28 cellular contexts compared by ENCODE assay signal in the genomic region with DNA sequence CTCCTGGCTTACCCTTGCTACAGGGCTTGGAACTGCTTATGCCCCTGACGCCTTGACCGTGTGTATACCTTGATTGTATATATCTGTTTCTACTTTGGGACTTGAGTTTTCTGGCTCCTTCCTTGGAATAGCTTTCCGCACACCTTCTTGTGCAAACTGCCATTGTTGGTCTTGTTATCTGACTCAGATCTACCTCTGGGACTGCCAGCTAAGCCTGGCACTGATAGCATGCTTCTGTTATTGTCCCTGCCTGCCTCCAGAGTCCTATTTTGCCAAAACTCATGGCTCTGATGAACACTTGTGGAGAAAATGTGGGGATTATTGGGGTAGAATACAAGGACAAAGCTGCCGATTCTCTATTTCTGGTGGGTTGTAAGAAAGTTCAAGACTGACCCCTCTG. TPM values are rescaled to one million over a fixed set of nuclear protein-coding genes. Genes with fewer than 3 reads are reported as not detected.
DNase-seq lines count a peak whose midpoint lies in the region; ATAC-seq and TF ChIP-seq lines count a peak whose summit lies in the region.
"Had no signal": no experiment of that assay in that cellular context is flagged by ENCODE, and none has a peak within 500 bp of the region (broad histone marks: within the 10 kb centered on the region; RNA-seq: fewer than 3 reads in every experiment).

No MANE protein-coding gene starts in this region.

- dilution Hi-C loops in mammary epithelial cell (cut with HindIII; ENCODE audit: low sequenced_read_pairs), result loop anchor here (5.0 kb wide), 1 partner anchor 68 kb away; no protein-coding TSS in a partner anchor

- 4% methylated on average over 4 of the region's 4 CpGs for WGBS in mammary epithelial cell (ENCODE audit: low coverage, missing lambda C conversion rate)
- 61% methylated on average over 4 of the region's 4 CpGs for WGBS in prostate gland

- in situ Hi-C loops in mammary epithelial cell (cut with MboI; ENCODE audit: low sequenced_read_pairs in 2 of 2), result loop anchor here (5.0 to 25.0 kb wide), 2 partner anchors 63 to 377 kb away; no protein-coding TSS in a partner anchor

- no peak overlapping the region for H3K9ac ChIP-seq in mammary epithelial cell (ENCODE audit: insufficient read depth, low read length)

- H3K27ac ChIP-seq in breast epithelium (peak overlapping the region; percentile 80 to 85), mammary epithelial cell (ENCODE audit: insufficient read depth, low read depth, low read length) (no peak overlapping the region), prostate gland (peak overlapping the region; percentile 50 to 52)
- H3K27ac ChIP-seq: SJCRH30 had no signal

- no peaks in the 10 kb centered on the region for H4K20me1 ChIP-seq in mammary epithelial cell (ENCODE audit: insufficient read depth, low read length)

- H3K4me1 ChIP-seq in breast epithelium (peaks cover 0 to 14% of the 10 kb centered on the region in 2 donors), mammary epithelial cell (ENCODE audit: insufficient read depth, low read length) (peaks cover 13% of the 10 kb centered on the region), prostate gland (replicated peaks) (peaks cover 8% of the 10 kb centered on the region)
- H3K4me1 ChIP-seq: Caco-2, SJCRH30 had no signal

- intact Hi-C loops in breast epithelium (cut with DNase I; ENCODE audit: low total_unique reads), result no loop called here
- intact Hi-C loops in mammary epithelial cell (cut with micrococcal nuclease), result no loop called here
- intact Hi-C loops in prostate gland (cut with DNase I), result no loop called here

- peak overlapping the region in 1 of 3 donors; percentile 13 for H3K4me3 ChIP-seq in breast epithelium
- no peak overlapping the region for H3K4me3 ChIP-seq in mammary epithelial cell (replicated peaks in 1 of 3; ENCODE audit: insufficient read depth in 1 of 3, low read depth in 2 of 3, low read length in 3 of 3)
- no peak overlapping the region for H3K4me3 ChIP-seq in prostate gland
- H3K4me3 ChIP-seq: dorsolateral prefrontal cortex, lung, SJCRH30, transverse colon had no signal

- H3K79me2 ChIP-seq in mammary epithelial cell (ENCODE audit: insufficient read depth, low read length), result no peaks in the 10 kb centered on the region

- POLR2A ChIA-PET in HEK293T (lab: Yijun Ruan, JAX), result interaction anchor here (1.1 to 2.0 kb wide), 2 partner anchors 26 to 28 kb away, joined by 3 to 6 read pairs; no protein-coding TSS in a partner anchor

- no peak overlapping the region for H3K4me2 ChIP-seq in mammary epithelial cell (ENCODE audit: insufficient read depth, low read depth, low read length)

- DNase-seq in breast epithelium (ENCODE audit: low spot score in 2 of 2) (peak in 1 of 2 donors; percentile 62), mammary epithelial cell (no peak), cerebellar cortex (ENCODE audit: low spot score) (peak; percentile 75), prostate gland (ENCODE audit: low spot score) (peak; percentile 64), HEK293T (ENCODE audit: extremely low spot score) (no peak), midbrain (lab: John Stamatoyannopoulos, UW) (no peak), NCI-H1417 (lab: John Stamatoyannopoulos, UW) (no peak)
- DNase-seq: activated CD4-positive, alpha-beta T cell treated with anti-CD3 and anti-CD28 coated beads for 36 hours; activated naive CD4-positive, alpha-beta T cell treated with anti-CD3 and anti-CD28 coated beads for 36 hours; activated T-cell treated with anti-CD3 and anti-CD28 coated beads, Interleukin-2, amount 50 U/mL, for 48 hours; AML-193; amygdala; Caco-2; central memory CD4-positive, alpha-beta T cell; DMS79; GOT3; head of caudate nucleus; KG1; kidney glomerular epithelial cell; NCI-H510A; NK-92 treated with Interleukin-12 subunit alpha and Interleukin-12 subunit beta, amount 100 ng/mL, for 24 hours; SJCRH30; stimulated activated CD4-positive, alpha-beta T cell treated with anti-CD3 and anti-CD28 coated beads, Interleukin-4, amount 100 ng/mL, for 1 hour; stimulated activated naive CD4-positive, alpha-beta T cell; transverse colon had no signal

- TF ChIP-seq CTCF in breast epithelium (IDR thresholded peaks at IDR 0.05) (no peak), mammary epithelial cell (conservative IDR thresholded peaks at IDR 0.05 in 1 of 2, IDR thresholded peaks at IDR 0.05 in 1 of 2; ENCODE audit: extremely low read depth in 1 of 2, insufficient read depth in 1 of 2, low read depth in 1 of 2, low read length in 2 of 2) (no peak), prostate gland (IDR thresholded peaks at IDR 0.05) (peak in 1 of 4 experiments; percentile 2)

- H3K9me3 ChIP-seq in breast epithelium (no peaks in the 10 kb centered on the region), mammary epithelial cell (replicated peaks; ENCODE audit: insufficient read depth, low read length) (no peaks in the 10 kb centered on the region), prostate gland (no peaks in the 10 kb centered on the region)
- H3K9me3 ChIP-seq: Caco-2, SJCRH30, transverse colon had no signal

- ATAC-seq in GM21723 (IDR thresholded peaks at IDR 0.05; ENCODE audit: unreplicated experiment), result no peak
- ATAC-seq: activated CD4-positive, alpha-beta T cell treated with anti-CD3 and anti-CD28 coated beads for 36 hours had no signal

- H2AFZ ChIP-seq in mammary epithelial cell (ENCODE audit: low read depth, low read length), result no peak overlapping the region

- H3K27me3 ChIP-seq in breast epithelium, result no peaks in the 10 kb centered on the region
- H3K27me3 ChIP-seq in mammary epithelial cell (ENCODE audit: insufficient read depth, low read length), result no peaks in the 10 kb centered on the region
- H3K27me3 ChIP-seq in prostate gland (replicated peaks; ENCODE audit: insufficient read depth), result no peaks in the 10 kb centered on the region
- H3K27me3 ChIP-seq: dorsolateral prefrontal cortex, transverse colon had no signal

- H3K36me3 ChIP-seq in breast epithelium (no peaks in the 10 kb centered on the region), mammary epithelial cell (ENCODE audit: insufficient read depth, low read length) (no peaks in the 10 kb centered on the region), prostate gland (no peaks in the 10 kb centered on the region)
- H3K36me3 ChIP-seq: SJCRH30, transverse colon had no signal

- no TSS peak for BruUV-seq in mammary epithelial cell (replicated peaks; lab: Mats Ljungman, UMichigan)

- CTCF ChIA-PET in mammary epithelial cell (lab: Charles Lee; ENCODE audit: low non-redundant PET) (interaction anchor here (0.7 to 1.1 kb wide), 2 partner anchors 66 to 305 kb away, joined by 4 to 5 read pairs; no protein-coding TSS in a partner anchor), HEK293T (lab: Yijun Ruan, JAX) (interaction anchor here (1.0 to 4.9 kb wide), 3 partner anchors 63 to 152 kb away, joined by 4 to 36 read pairs (median 6); no protein-coding TSS in a partner anchor)

- no peak for TF ChIP-seq POLR2A in breast epithelium (IDR thresholded peaks at IDR 0.05)
- no peak for TF ChIP-seq POLR2A in prostate gland (IDR thresholded peaks at IDR 0.05)

TF ChIP-seq in HEK293T, 16 proteins besides CTCF, POLR2A, EP300 and RAD21:
- TF ChIP-seq ELF4 (IDR thresholded peaks at IDR 0.05), result no peak
- TF ChIP-seq CTBP1 (IDR thresholded peaks at IDR 0.05; ENCODE audit: borderline replicate concordance), result no peak
- no peak for TF ChIP-seq ZNF384 (IDR thresholded peaks at IDR 0.05)
- TF ChIP-seq FOXA1 (IDR thresholded peaks at IDR 0.05), result no peak
- TF ChIP-seq ARNT (IDR thresholded peaks at IDR 0.05), result no peak
- TF ChIP-seq NFRKB (IDR thresholded peaks at IDR 0.05), result no peak
- TF ChIP-seq TARDBP (IDR thresholded peaks at IDR 0.05), result no peak
- no peak for TF ChIP-seq FOXK2 (IDR thresholded peaks at IDR 0.05)
- TF ChIP-seq FOXM1 (IDR thresholded peaks at IDR 0.05; ENCODE audit: borderline replicate concordance), result no peak
- TF ChIP-seq SP1 (IDR thresholded peaks at IDR 0.05), result no peak
- TF ChIP-seq LEF1 (IDR thresholded peaks at IDR 0.05; ENCODE audit: borderline replicate concordance), result no peak
- TF ChIP-seq, protein P1, sequence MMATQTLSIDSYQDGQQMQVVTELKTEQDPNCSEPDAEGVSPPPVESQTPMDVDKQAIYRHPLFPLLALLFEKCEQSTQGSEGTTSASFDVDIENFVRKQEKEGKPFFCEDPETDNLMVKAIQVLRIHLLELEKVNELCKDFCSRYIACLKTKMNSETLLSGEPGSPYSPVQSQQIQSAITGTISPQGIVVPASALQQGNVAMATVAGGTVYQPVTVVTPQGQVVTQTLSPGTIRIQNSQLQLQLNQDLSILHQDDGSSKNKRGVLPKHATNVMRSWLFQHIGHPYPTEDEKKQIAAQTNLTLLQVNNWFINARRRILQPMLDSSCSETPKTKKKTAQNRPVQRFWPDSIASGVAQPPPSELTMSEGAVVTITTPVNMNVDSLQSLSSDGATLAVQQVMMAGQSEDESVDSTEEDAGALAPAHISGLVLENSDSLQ (IDR thresholded peaks at IDR 0.05), result no peak
- TF ChIP-seq L3MBTL2 (conservative IDR thresholded peaks at IDR 0.05), result no peak

RNA-seq across cellular contexts. Expression of a gene that starts 15.4 kb away (rescaled TPM):
- total RNA-seq in breast epithelium (100 to 1,000 TPM in 1 of 3 donors, 10 to 100 TPM in 2; 79.6 to 132 (median 92.4) TPM), mammary epithelial cell (1 to 10 TPM in 1 of 2 donors, not detected in 1; 1.5 TPM), prostate gland (10 to 100 TPM; 40.8 to 95.9 TPM)
- not detected for polyA plus RNA-seq in mammary epithelial cell
- polyA minus RNA-seq in mammary epithelial cell, result not detected

RNA-seq across cellular contexts. Expression of a gene that starts 30.2 kb away (rescaled TPM):
- total RNA-seq in breast epithelium (100 to 1,000 TPM in 2 of 3 donors, 10 to 100 TPM in 1; 82.7 to 271 (median 102) TPM), mammary epithelial cell (100 to 1,000 TPM in 1 of 2 donors, 10 to 100 TPM in 1; 74.8 to 107 TPM), prostate gland (100 to 1,000 TPM in 1 of 2 donors, 10 to 100 TPM in 1; 91.0 to 131 TPM)
- 47.2 TPM for polyA plus RNA-seq in mammary epithelial cell
- 57.2 TPM for polyA minus RNA-seq in mammary epithelial cell

Comparison
In these comparisons a context has a peak if more than half of its experiments do, and no peak if none do; other contexts are left out.
1. RNA of a gene that starts 15.4 kb away (total RNA-seq): 40.8 to 95.9 TPM in prostate gland and 79.6 to 132 TPM in breast epithelium; 1.5 TPM in mammary epithelial cell; every median in the first group is over 10 times any median in the second.
2. DNase-seq: peak in cerebellar cortex (single experiment) and prostate gland (single experiment); none in mammary epithelial cell (single experiment), HEK293T (single experiment), midbrain (single experiment) and NCI-H1417 (0 of 3).